In genomic region chr16:66946541-66946940, GRCh38 we compare ENCODE assay signal across 11 cellular contexts. TPM values are rescaled to one million over a fixed set of nuclear protein-coding genes. Genes with fewer than 3 reads are reported as not detected.
"Had no signal": no experiment of that assay in that cellular context is flagged by ENCODE, and none has a peak within 500 bp of the region (broad histone marks: within the 10 kb centered on the region; RNA-seq: fewer than 3 reads in every experiment).

No MANE protein-coding gene starts in this region.

- H3K27ac ChIP-seq: ascending aorta, brain microvascular endothelial cell, cardiac muscle cell, Peyer's patch, SJSA1, VCaP had no signal

- H3K27me3 ChIP-seq: ascending aorta, Peyer's patch had no signal

- H3K9me3 ChIP-seq: ascending aorta, Peyer's patch had no signal

- H3K4me3 ChIP-seq: ascending aorta, cardiac muscle cell, Peyer's patch, SJSA1 had no signal

- DNase-seq: NCI-H1436 treated with DMSO at 0.1 percent for 48 hours had no signal

RNA-seq across cellular contexts. Expression of gene CES3, which starts 14.5 kb away (rescaled TPM):
- total RNA-seq: ascending aorta, SJSA1 had no signal

RNA-seq across cellular contexts. Expression of gene CDH16, which starts 27.9 kb away (rescaled TPM):
- total RNA-seq: activated CD4-positive, alpha-beta memory T cell treated with anti-CD3 and anti-CD28 coated beads for 36 hours; activated CD4-positive, alpha-beta T cell treated with anti-CD3 and anti-CD28 coated beads, Interleukin-2, amount 10 ng/mL, durations not matched to agents 7 days and 5 days; activated CD8-positive, alpha-beta memory T cell treated with anti-CD3 and anti-CD28 coated beads for 36 hours; activated T-helper 17 cell treated with anti-CD3 and anti-CD28 coated beads, Interleukin-2, amount 50 U/mL, for 72 hours; ascending aorta; SJSA1 had no signal
- polyA plus RNA-seq: cardiac muscle cell had no signal
